In the genomic region with DNA sequence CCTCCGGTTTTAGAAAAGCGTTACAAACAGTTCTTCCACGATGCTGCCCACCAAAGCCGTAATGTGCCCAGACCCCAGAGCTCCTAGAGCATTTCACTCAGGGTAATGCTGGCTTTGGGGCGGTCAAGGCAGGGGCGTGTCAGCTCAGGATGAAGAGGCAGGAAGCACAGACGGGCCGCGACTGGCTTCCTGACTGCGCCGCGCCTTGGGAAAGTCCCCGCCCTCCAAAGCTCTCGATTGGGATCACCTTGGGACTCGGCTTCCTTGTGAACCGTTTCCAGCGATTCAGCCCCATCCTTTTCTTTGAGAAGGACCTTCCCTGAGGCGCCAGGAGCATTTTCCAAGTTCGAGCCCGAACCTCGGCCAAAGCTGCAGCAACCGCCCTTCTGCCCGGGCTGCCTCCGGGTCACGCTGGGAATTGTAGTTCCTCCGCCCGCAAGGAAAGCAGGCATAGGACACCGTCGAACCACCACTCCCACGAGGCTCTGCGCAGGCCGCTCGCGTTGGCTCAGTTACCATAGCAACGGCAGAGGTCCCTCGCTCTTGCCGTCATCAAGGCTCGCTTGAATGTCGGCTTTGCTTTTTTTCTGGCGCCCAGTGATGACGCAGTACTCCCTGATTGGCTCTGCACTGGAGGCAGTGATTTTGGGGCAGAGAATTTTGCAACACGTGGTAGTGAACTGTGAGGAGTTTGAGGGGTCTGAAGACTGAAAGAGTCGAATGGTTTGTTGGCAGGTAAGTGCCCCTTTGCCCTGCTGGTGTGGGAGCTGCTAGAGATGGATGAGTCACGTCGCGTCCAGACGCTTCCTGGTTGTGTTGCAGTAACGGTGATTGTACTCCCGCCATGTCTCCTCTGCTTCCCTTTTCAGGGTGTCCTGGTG, we compare ENCODE assay signal across 1 cellular context.
TF ChIP-seq lines count a peak whose summit lies in the region.

A gene with protein sequence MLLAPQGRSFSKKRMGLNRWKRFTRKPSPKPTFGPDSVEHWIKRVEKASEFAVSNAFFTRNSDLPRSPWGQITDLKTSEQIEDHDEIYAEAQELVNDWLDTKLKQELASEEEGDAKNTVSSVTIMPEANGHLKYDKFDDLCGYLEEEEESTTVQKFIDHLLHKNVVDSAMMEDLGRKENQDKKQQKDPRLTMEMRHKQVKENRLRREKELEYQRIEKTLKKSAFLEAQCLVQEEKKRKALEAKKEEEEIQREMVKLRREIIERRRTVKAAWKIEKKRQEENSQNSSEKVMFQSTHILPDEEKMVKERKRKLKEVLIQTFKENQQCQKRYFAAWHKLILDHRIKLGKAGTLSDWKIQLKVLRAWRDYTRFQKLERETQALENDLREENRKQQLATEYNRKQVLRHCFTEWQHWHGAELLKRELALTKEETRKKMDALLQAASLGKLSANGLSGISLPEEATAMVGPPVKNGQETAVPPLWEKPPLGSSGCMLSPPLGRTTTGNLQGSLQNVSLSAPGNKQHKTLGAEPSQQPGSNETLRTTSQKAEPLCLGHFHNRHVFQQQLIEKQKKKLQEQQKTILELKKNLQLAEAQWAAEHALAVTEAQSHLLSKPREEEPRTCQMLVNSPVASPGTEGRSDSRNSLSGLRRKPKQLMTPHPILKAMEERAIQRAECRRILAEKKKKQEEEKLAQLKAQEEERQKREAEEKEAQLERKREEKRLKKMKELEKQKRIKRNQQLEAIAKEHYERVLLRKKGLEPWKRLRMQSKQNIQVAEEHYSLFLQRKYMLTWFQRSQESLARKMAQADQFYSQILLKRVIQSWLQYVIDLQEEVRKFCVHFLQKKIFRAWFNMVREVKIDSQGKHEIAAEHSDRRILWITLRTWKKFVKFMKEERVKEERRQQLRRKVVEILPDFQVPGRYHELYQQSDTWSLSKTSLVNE (minus strand): TSS at position 397 of the 881 bp plus-strand sequence. CDS start 60 bp downstream, at position 337.
QTRT2 (plus strand) TSS at position 608 of the 881 bp plus-strand sequence. CDS start 8,521 bp downstream, outside the sequence.

TF ChIP-seq in HEK293, 187 proteins besides CTCF, POLR2A, EP300 and RAD21 (continued from another document and continues in another):
- TF ChIP-seq ATF2 (tag by site-specific recombination; IDR thresholded peaks at IDR 0.05; ENCODE audit: low read depth) (peak; percentile 9; the same call in 1 of the 2 replicates), GLIS2 (tag by site-specific recombination; IDR thresholded peaks at IDR 0.05) (no peak), ZNF561 (tag by site-specific recombination; IDR thresholded peaks at IDR 0.05; ENCODE audit: borderline replicate concordance) (0 out of 2 replicates have a peak, but pooled peaks have one; percentile 36), ZNF624 (tag by site-specific recombination; IDR thresholded peaks at IDR 0.05) (no peak), TCF7L2 (IDR thresholded peaks at IDR 0.05; ENCODE audit: borderline replicate concordance, low read depth, low read length) (no peak), KLF1 (tag by site-specific recombination; IDR thresholded peaks at IDR 0.05) (no peak; the same call in 1 of the 2 replicates), SCRT1 (tag by site-specific recombination; IDR thresholded peaks at IDR 0.05; ENCODE audit: borderline replicate concordance) (peak; percentile 77; the same call in 1 of the 2 replicates), ZNF501 (tag by site-specific recombination; IDR thresholded peaks at IDR 0.05) (no peak), ZNF670 (tag by site-specific recombination; IDR thresholded peaks at IDR 0.05; ENCODE audit: low read depth) (no peak), ZNF362 (tag by site-specific recombination; IDR thresholded peaks at IDR 0.05) (peak; percentile 100), YY2 (tag by site-specific recombination; IDR thresholded peaks at IDR 0.05) (peak; percentile 59), ZNF473 (tag by site-specific recombination; IDR thresholded peaks at IDR 0.05) (no peak), SETDB1 (IDR thresholded peaks at IDR 0.05; ENCODE audit: insufficient read length, low read length) (peak; percentile 30), ELK4 (IDR thresholded peaks at IDR 0.05; ENCODE audit: borderline replicate concordance, low read depth, low read length) (no peak), SP2 (tag by site-specific recombination; IDR thresholded peaks at IDR 0.05) (peak; percentile 82), EGR2 (tag by site-specific recombination; IDR thresholded peaks at IDR 0.05; ENCODE audit: low read depth) (no peak; the same call in 1 of the 2 replicates), ZBTB21 (tag by site-specific recombination; IDR thresholded peaks at IDR 0.05) (0 out of 2 replicates have a peak, but pooled peaks have one; percentile 40), ZNF175 (tag by site-specific recombination; IDR thresholded peaks at IDR 0.05) (no peak), ZNF629 (tag by site-specific recombination; IDR thresholded peaks at IDR 0.05) (peak; percentile 79), ZNF639 (tag by site-specific recombination; IDR thresholded peaks at IDR 0.05) (no peak), PBX3 (CRISPR knock-in tag; IDR thresholded peaks at IDR 0.05) (no peak), ZNF184 (tag by site-specific recombination; IDR thresholded peaks at IDR 0.05) (no peak), ZNF114 (tag by site-specific recombination; IDR thresholded peaks at IDR 0.05) (no peak), ZNF76 (tag by site-specific recombination; IDR thresholded peaks at IDR 0.05; ENCODE audit: borderline replicate concordance, low read depth) (peak; percentile 96), ZNF2 (tag by site-specific recombination; IDR thresholded peaks at IDR 0.05) (peak; percentile 52; the same call in 1 of the 2 replicates), ZNF48 (tag by site-specific recombination; IDR thresholded peaks at IDR 0.05) (no peak), ZNF426 (tag by site-specific recombination; IDR thresholded peaks at IDR 0.05) (no peak), REST (tag by site-specific recombination; IDR thresholded peaks at IDR 0.05) (no peak), ZNF155 (tag by site-specific recombination; IDR thresholded peaks at IDR 0.05) (no peak), ZBTB20 (tag by site-specific recombination; IDR thresholded peaks at IDR 0.05) (peak; percentile 65), ZNF610 (tag by site-specific recombination; IDR thresholded peaks at IDR 0.05; ENCODE audit: borderline replicate concordance) (peak; percentile 25; the same call in 1 of the 2 replicates), ZNF239 (tag by site-specific recombination; IDR thresholded peaks at IDR 0.05) (no peak), ZSCAN30 (tag by site-specific recombination; IDR thresholded peaks at IDR 0.05) (peak; percentile 47; the same call in 1 of the 2 replicates)
- TF ChIP-seq, protein P1, sequence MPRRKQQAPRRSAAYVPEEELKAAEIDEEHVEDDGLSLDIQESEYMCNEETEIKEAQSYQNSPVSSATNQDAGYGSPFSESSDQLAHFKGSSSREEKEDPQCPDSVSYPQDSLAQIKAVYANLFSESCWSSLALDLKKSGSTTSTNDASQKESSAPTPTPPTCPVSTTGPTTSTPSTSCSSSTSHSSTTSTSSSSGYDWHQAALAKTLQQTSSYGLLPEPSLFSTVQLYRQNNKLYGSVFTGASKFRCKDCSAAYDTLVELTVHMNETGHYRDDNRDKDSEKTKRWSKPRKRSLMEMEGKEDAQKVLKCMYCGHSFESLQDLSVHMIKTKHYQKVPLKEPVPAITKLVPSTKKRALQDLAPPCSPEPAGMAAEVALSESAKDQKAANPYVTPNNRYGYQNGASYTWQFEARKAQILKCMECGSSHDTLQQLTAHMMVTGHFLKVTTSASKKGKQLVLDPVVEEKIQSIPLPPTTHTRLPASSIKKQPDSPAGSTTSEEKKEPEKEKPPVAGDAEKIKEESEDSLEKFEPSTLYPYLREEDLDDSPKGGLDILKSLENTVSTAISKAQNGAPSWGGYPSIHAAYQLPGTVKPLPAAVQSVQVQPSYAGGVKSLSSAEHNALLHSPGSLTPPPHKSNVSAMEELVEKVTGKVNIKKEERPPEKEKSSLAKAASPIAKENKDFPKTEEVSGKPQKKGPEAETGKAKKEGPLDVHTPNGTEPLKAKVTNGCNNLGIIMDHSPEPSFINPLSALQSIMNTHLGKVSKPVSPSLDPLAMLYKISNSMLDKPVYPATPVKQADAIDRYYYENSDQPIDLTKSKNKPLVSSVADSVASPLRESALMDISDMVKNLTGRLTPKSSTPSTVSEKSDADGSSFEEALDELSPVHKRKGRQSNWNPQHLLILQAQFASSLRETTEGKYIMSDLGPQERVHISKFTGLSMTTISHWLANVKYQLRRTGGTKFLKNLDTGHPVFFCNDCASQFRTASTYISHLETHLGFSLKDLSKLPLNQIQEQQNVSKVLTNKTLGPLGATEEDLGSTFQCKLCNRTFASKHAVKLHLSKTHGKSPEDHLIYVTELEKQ (tag by site-specific recombination; IDR thresholded peaks at IDR 0.05; ENCODE audit: borderline replicate concordance), result no peak
- TF ChIP-seq, protein P2, sequence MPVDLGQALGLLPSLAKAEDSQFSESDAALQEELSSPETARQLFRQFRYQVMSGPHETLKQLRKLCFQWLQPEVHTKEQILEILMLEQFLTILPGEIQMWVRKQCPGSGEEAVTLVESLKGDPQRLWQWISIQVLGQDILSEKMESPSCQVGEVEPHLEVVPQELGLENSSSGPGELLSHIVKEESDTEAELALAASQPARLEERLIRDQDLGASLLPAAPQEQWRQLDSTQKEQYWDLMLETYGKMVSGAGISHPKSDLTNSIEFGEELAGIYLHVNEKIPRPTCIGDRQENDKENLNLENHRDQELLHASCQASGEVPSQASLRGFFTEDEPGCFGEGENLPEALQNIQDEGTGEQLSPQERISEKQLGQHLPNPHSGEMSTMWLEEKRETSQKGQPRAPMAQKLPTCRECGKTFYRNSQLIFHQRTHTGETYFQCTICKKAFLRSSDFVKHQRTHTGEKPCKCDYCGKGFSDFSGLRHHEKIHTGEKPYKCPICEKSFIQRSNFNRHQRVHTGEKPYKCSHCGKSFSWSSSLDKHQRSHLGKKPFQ (tag by site-specific recombination; IDR thresholded peaks at IDR 0.05), result no peak
